24 cellular contexts compared by ENCODE assay signal in genomic region chr16:27962197-27962596, GRCh38.
DNase-seq lines count a peak whose midpoint lies in the region; ATAC-seq, FAIRE-seq and TF ChIP-seq lines count a peak whose summit lies in the region.
"Had no signal": no experiment of that assay in that cellular context is flagged by ENCODE, and none has a peak within 500 bp of the region (broad histone marks: within the 10 kb centered on the region; RNA-seq: fewer than 3 reads in every experiment).

No MANE protein-coding gene starts in this region.

- FAIRE-seq in K562 (lab: Jason Lieb, UNC), result no peak
- FAIRE-seq in H1 (lab: Jason Lieb, UNC), result no peak
- FAIRE-seq: A204.1, GM12878, GM19239 had no signal

- no peak overlapping the region for H3K56ac ChIP-seq in H1 (replicated peaks; ENCODE audit: insufficient read length, low read depth, low read length)
- no peak overlapping the region for H3K56ac ChIP-seq in mesendoderm (ENCODE audit: low read length)

- H4K5ac ChIP-seq in H1 (ENCODE audit: insufficient read length, low read depth, low read length) (no peak overlapping the region), mesendoderm (ENCODE audit: low read length) (no peak overlapping the region)

- H2BK5ac ChIP-seq in H1 (ENCODE audit: low read depth, low read length) (no peak overlapping the region), mesendoderm (ENCODE audit: low read length) (no peak overlapping the region)

- no peak for ATAC-seq in K562
- ATAC-seq: GM12878 had no signal

- H4K8ac ChIP-seq in H1 (ENCODE audit: extremely low read depth, insufficient read depth, low read length) (no peak overlapping the region), mesendoderm (ENCODE audit: low read depth, low read length) (no peak overlapping the region)

- DNase-seq in K562 (ENCODE audit: extremely low read depth in 1 of 4, low spot score in 3 of 4) (no peak), H1 (ENCODE audit: low read depth in 1 of 2, low spot score in 2 of 2) (no peak), NOMO-1 (lab: John Stamatoyannopoulos, UW; ENCODE audit: unreplicated experiment in 2 of 2) (no peak), tibial artery (no peak), mesendoderm (no peak)
- DNase-seq: 8988T; ACHN; BE2C; C1 segment of cervical spinal cord; CD4-positive, alpha-beta memory T cell; CD4-positive, CD25-positive, alpha-beta regulatory T cell; CD8-positive, alpha-beta memory T cell; COR-L47; DMS 273 treated with DMSO at 0.1 percent for 48 hours; DMS153; DMS53; DMS79; DND-41; EL; GDM1 had no signal

- no TSS peak for BruUV-seq in K562 (replicated peaks; lab: Mats Ljungman, UMichigan)

- no peaks in the 10 kb centered on the region for H4K20me1 ChIP-seq in K562 (replicated peaks; ENCODE audit: control insufficient read depth, insufficient read depth, low read length)
- peaks cover 0 to 2% of the 10 kb centered on the region in 2 experiments for H4K20me1 ChIP-seq in H1 (replicated peaks in 1 of 2; ENCODE audit: control insufficient read depth in 1 of 2, insufficient read depth in 2 of 2, low read length in 2 of 2)
- H4K20me1 ChIP-seq: BLaER1 had no signal

- no peak overlapping the region for H2BK15ac ChIP-seq in H1 (ENCODE audit: low read length)
- no peak overlapping the region for H2BK15ac ChIP-seq in mesendoderm (replicated peaks; ENCODE audit: low read depth)

- H2BK20ac ChIP-seq in H1 (ENCODE audit: low read length), result no peak overlapping the region

- CTCF ChIA-PET in K562 (lab: Yijun Ruan, JAX; ENCODE audit: low intra/inter-chr PET ratio) (no interaction called here), H1 (lab: Charles Lee; ENCODE audit: partially characterized antibody) (interaction anchor here (0.8 to 1.5 kb wide), 4 partner anchors 17 to 109 kb away, joined by 3 to 5 read pairs (median 4); no protein-coding TSS in a partner anchor)

- no peak overlapping the region for H3K14ac ChIP-seq in H1 (ENCODE audit: insufficient read length)

- no peak overlapping the region for H2BK120ac ChIP-seq in H1 (replicated peaks; ENCODE audit: low read depth, low read length)
- H2BK120ac ChIP-seq in mesendoderm (ENCODE audit: low read depth, low read length), result no peak overlapping the region

- no peaks in the 10 kb centered on the region; a peak in 2 of 5 replicates for H3K4me1 ChIP-seq in K562 (replicated peaks in 1 of 2; ENCODE audit: control insufficient read depth in 2 of 2, insufficient read depth in 2 of 2, low read length in 2 of 2)
- H3K4me1 ChIP-seq in H1 (replicated peaks in 1 of 4; ENCODE audit: control insufficient read depth in 3 of 4, insufficient read depth in 4 of 4, low read length in 3 of 4), result no peaks in the 10 kb centered on the region
- H3K4me1 ChIP-seq in tibial artery, result no peaks in the 10 kb centered on the region
- H3K4me1 ChIP-seq in mesendoderm (ENCODE audit: control insufficient read depth, low read depth, low read length), result no peaks in the 10 kb centered on the region
- H3K4me1 ChIP-seq: BE2C, BLaER1 had no signal

- no peak for TF ChIP-seq CTCF in K562 (IDR thresholded peaks at IDR 0.05 in 2 of 3, conservative IDR thresholded peaks at IDR 0.05 in 1 of 3; ENCODE audit: insufficient read depth in 2 of 3, low read depth in 1 of 3, low read length in 3 of 3)
- no peak for TF ChIP-seq CTCF in H1 (IDR thresholded peaks at IDR 0.05; ENCODE audit: control extremely low read depth in 1 of 3, insufficient read depth in 1 of 3, low read depth in 1 of 3, low read length in 3 of 3)
- no peak for TF ChIP-seq CTCF in tibial artery (IDR thresholded peaks at IDR 0.05)

- H3K23ac ChIP-seq in H1 (ENCODE audit: insufficient read length) (no peak overlapping the region), mesendoderm (ENCODE audit: low read length) (no peak overlapping the region)

- H3K27ac ChIP-seq in K562 (ENCODE audit: extremely low read depth, low read depth, low read length), result no peak overlapping the region
- no peak overlapping the region for H3K27ac ChIP-seq in H1 (ENCODE audit: low read depth, low read length)
- no peak overlapping the region for H3K27ac ChIP-seq in tibial artery
- no peak overlapping the region for H3K27ac ChIP-seq in mesendoderm (ENCODE audit: low read depth, low read length)
- H3K27ac ChIP-seq: BLaER1 had no signal

- H3K79me1 ChIP-seq in H1 (ENCODE audit: low read depth, low read length) (no peaks in the 10 kb centered on the region; the same call in 1 of the 2 replicates), mesendoderm (ENCODE audit: low read length) (no peaks in the 10 kb centered on the region)

- H2AK5ac ChIP-seq in H1 (ENCODE audit: low read depth, low read length) (no peak overlapping the region), mesendoderm (ENCODE audit: low read length) (no peak overlapping the region)

- H3K36me3 ChIP-seq in K562 (ENCODE audit: control insufficient read depth, insufficient read depth, low read length), result no peaks in the 10 kb centered on the region
- H3K36me3 ChIP-seq in H1 (ENCODE audit: control insufficient read depth in 2 of 4, insufficient read depth in 4 of 4, low read length in 3 of 4), result no peaks in the 10 kb centered on the region
- H3K36me3 ChIP-seq in tibial artery, result no peaks in the 10 kb centered on the region
- H3K36me3 ChIP-seq in mesendoderm (ENCODE audit: control insufficient read depth, insufficient read depth, low read length), result no peaks in the 10 kb centered on the region
- H3K36me3 ChIP-seq: BE2C, BLaER1 had no signal

- H2AFZ ChIP-seq in K562 (ENCODE audit: low read depth, low read length) (no peak overlapping the region), H1 (ENCODE audit: low read length) (no peak overlapping the region)

- H2BK12ac ChIP-seq in H1 (ENCODE audit: low read depth, low read length), result no peak overlapping the region

- in situ Hi-C loops in K562 (cut with MboI), result no loop called here

- TF ChIP-seq POLR2A in K562 (conservative IDR thresholded peaks at IDR 0.05), result no peak
- no peak for TF ChIP-seq POLR2A in H1 (IDR thresholded peaks at IDR 0.05; ENCODE audit: control extremely low read depth in 1 of 2, low read depth in 2 of 2, low read length in 2 of 2)

- no peak for TF ChIP-seq EP300 in K562 (IDR thresholded peaks at IDR 0.05; ENCODE audit: low read length)
- TF ChIP-seq EP300 in H1 (IDR thresholded peaks at IDR 0.05; ENCODE audit: borderline replicate concordance in 1 of 2, low read depth in 2 of 2, low read length in 2 of 2), result no peak

- no peaks in the 10 kb centered on the region for H3K9me3 ChIP-seq in K562 (replicated peaks; ENCODE audit: control insufficient read depth, insufficient read depth, low read depth, low read length)
- H3K9me3 ChIP-seq in H1 (ENCODE audit: insufficient read depth in 2 of 2, low read depth in 1 of 2, low read length in 1 of 2), result peaks cover 0 to 4% of the 10 kb centered on the region in 2 experiments; a peak in 1 of 4 replicates
- no peaks in the 10 kb centered on the region for H3K9me3 ChIP-seq in tibial artery
- H3K9me3 ChIP-seq: BE2C had no signal

- no peaks in the 10 kb centered on the region for H3K79me2 ChIP-seq in K562 (ENCODE audit: control insufficient read depth, insufficient read depth, low read length)
- no peaks in the 10 kb centered on the region for H3K79me2 ChIP-seq in H1 (ENCODE audit: control insufficient read depth in 1 of 2, insufficient read depth in 2 of 2, low read length in 2 of 2)
- H3K79me2 ChIP-seq in mesendoderm (ENCODE audit: control insufficient read depth, insufficient read depth, low read length), result no peaks in the 10 kb centered on the region

- H4K91ac ChIP-seq in H1 (replicated peaks; ENCODE audit: insufficient read length, low read length), result no peak overlapping the region

- H3K4ac ChIP-seq in H1 (replicated peaks; ENCODE audit: insufficient read length, low read depth, low read length), result no peak overlapping the region
- no peak overlapping the region for H3K4ac ChIP-seq in mesendoderm (ENCODE audit: low read depth, low read length)

- no peaks in the 10 kb centered on the region for H3K9me1 ChIP-seq in K562 (ENCODE audit: control insufficient read depth, insufficient read depth, low read length)

- intact Hi-C loops in K562 (cut with micrococcal nuclease) (no loop called here), tibial artery (cut with DNase I; ENCODE audit: low total_unique reads) (no loop called here)

- H3K9ac ChIP-seq in K562 (ENCODE audit: insufficient read depth in 1 of 2, low read depth in 2 of 2, low read length in 2 of 2) (no peak overlapping the region), H1 (replicated peaks in 1 of 4; ENCODE audit: extremely low read depth in 1 of 4, low read depth in 3 of 4, low read length in 3 of 4) (no peak overlapping the region), mesendoderm (ENCODE audit: low read length) (no peak overlapping the region)
- H3K9ac ChIP-seq: BLaER1 had no signal

- H3K27me3 ChIP-seq in K562 (ENCODE audit: control insufficient read depth in 2 of 2, insufficient read depth in 2 of 2, low read length in 2 of 2) (peaks cover 0 to 41% of the 10 kb centered on the region in 2 experiments; a peak in 2 of 5 replicates), H1 (replicated peaks in 1 of 4; ENCODE audit: control insufficient read depth in 3 of 4, extremely low read depth in 1 of 4, insufficient read depth in 3 of 4, low read length in 3 of 4) (no peaks in the 10 kb centered on the region), tibial artery (no peaks in the 10 kb centered on the region), mesendoderm (ENCODE audit: insufficient read depth, low read length, poor library complexity) (no peaks in the 10 kb centered on the region)
- H3K27me3 ChIP-seq: BE2C, BLaER1 had no signal

- POLR2A ChIA-PET in K562 (lab: Yijun Ruan, JAX) (interaction anchor here (0.9 kb wide), 1 partner anchor 10 kb away, joined by 3 read pairs; no protein-coding TSS in a partner anchor), H1 (lab: Charles Lee; ENCODE audit: partially characterized antibody) (interaction anchor here (0.7 to 1.0 kb wide), 3 partner anchors 9 to 129 kb away, joined by 3 to 5 read pairs (median 3); no protein-coding TSS in a partner anchor)

- H3K4me3 ChIP-seq in K562 (no peak overlapping the region), H1 (ENCODE audit: extremely low read depth in 1 of 4, insufficient read depth in 2 of 4, low read depth in 3 of 4, low read length in 4 of 4) (no peak overlapping the region), tibial artery (no peak overlapping the region), mesendoderm (ENCODE audit: low read length) (no peak overlapping the region)
- H3K4me3 ChIP-seq: BLaER1, GM12878 had no signal

- no peak overlapping the region for H3K18ac ChIP-seq in H1 (ENCODE audit: extremely low read depth, low read length)
- no peak overlapping the region for H3K18ac ChIP-seq in mesendoderm (ENCODE audit: low read length)

- H3K4me2 ChIP-seq in K562 (ENCODE audit: insufficient read depth, low read length) (no peak overlapping the region), H1 (ENCODE audit: insufficient read depth in 1 of 2, low read depth in 2 of 2, low read length in 2 of 2) (no peak overlapping the region), mesendoderm (ENCODE audit: low read length) (no peak overlapping the region)
- H3K4me2 ChIP-seq: BLaER1 had no signal

- H3K23me2 ChIP-seq in H1 (ENCODE audit: low read depth, low read length), result no peaks in the 10 kb centered on the region

- TF ChIP-seq RAD21 in K562 (CRISPR knock-in tag; conservative IDR thresholded peaks at IDR 0.05 in 1 of 2, IDR thresholded peaks at IDR 0.05 in 1 of 2) (no peak), H1 (IDR thresholded peaks at IDR 0.05 in 1 of 2, conservative IDR thresholded peaks at IDR 0.05 in 1 of 2; ENCODE audit: low read depth in 2 of 2, low read length in 2 of 2) (no peak)

TF ChIP-seq in H1, 55 proteins besides CTCF, POLR2A, EP300 and RAD21 (continues in another document):
- TF ChIP-seq POU5F1 (IDR thresholded peaks at IDR 0.05; ENCODE audit: low read depth, low read length), result no peak

Comparison
In these comparisons a context has a peak if more than half of its experiments do, and no peak if none do; other contexts are left out.
1. Of the 49 proteins assayed by ChIP-seq in both K562 and H1: peak only in K562: none; only in H1: KDM1A; in both: none; in neither: 48.